ENCODE assay signal across 18 cellular contexts in the genomic region with DNA sequence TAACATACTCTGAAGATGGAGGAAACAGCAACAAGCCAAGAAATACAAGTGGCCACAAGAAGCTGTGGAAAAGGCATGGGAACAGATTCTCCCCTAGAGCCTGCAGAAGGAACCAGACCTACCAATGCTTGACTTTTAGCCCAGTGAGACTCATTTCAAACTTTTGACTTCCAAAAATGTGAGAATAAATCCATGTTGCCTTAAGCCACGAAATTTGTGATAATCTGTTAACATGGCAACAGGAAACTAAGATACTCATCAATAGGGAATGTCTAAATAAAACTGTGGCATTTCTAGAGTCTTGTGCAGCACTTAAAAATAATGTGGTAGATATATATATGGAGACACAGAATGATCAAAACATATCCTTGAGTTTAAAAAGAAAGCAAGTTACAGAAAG.
"Had no signal": no experiment of that assay in that cellular context is flagged by ENCODE, and none has a peak within 500 bp of the region (broad histone marks: within the 10 kb centered on the region; RNA-seq: fewer than 3 reads in every experiment).

No MANE protein-coding gene starts in this region.

- H3K27me3 ChIP-seq: brain microvascular endothelial cell, transverse colon had no signal

- H3K4me3 ChIP-seq: left ventricle myocardium inferior, skin epidermis, transverse colon had no signal

- DNase-seq: activated CD4-positive, alpha-beta T cell treated with anti-CD3 and anti-CD28 coated beads, Interleukin-2, amount 50 U/mL, for 1 hour; activated CD8-positive, alpha-beta memory T cell treated with anti-CD3 and anti-CD28 coated beads for 24 hours; activated naive CD4-positive, alpha-beta T cell; anterior cingulate cortex; brain microvascular endothelial cell; effector memory CD8-positive, alpha-beta T cell; left ventricle myocardium inferior; nucleus accumbens; stimulated activated CD4-positive, alpha-beta T cell treated with anti-CD3 and anti-CD28 coated beads, Interleukin-15, amount 100 ng/mL, for 24 hours; stimulated activated CD4-positive, alpha-beta T cell treated with anti-CD3 and anti-CD28 coated beads, Interleukin-4, amount 100 ng/mL, for 4 hours; stimulated activated CD8-positive, alpha-beta memory T cell treated with anti-CD3 and anti-CD28 coated beads, Interleukin-4, amount 100 ng/mL, for 48 hours; stimulated activated naive CD8-positive, alpha-beta T cell treated with anti-CD3 and anti-CD28 coated beads, Interleukin-15, Interleukin-2, amounts not matched to agents 100 U/mL and 50 U/mL, for 24 hours; transverse colon had no signal

- H3K4me3 Mint-ChIP-seq: dendritic cell treated with granulocyte-macrophage colony-stimulating factor and Interleukin-4, amounts not matched to agents 40 ng/mL and 50 ng/mL, for 4 days; effector memory CD8-positive, alpha-beta T cell; memory B cell; natural killer cell treated with Interleukin-12 subunit alpha and Interleukin-12 subunit beta and Interleukin-15 and Interleukin-18, amount 100 ng/mL, for 72 hours had no signal

- H3K27ac Mint-ChIP-seq: dendritic cell treated with granulocyte-macrophage colony-stimulating factor and Interleukin-4, amounts not matched to agents 40 ng/mL and 50 ng/mL, for 4 days; memory B cell; natural killer cell treated with Interleukin-12 subunit alpha and Interleukin-12 subunit beta and Interleukin-15 and Interleukin-18, amount 100 ng/mL, for 72 hours had no signal

- H3K27ac ChIP-seq: brain microvascular endothelial cell, left ventricle myocardium inferior, skin epidermis had no signal

- H3K36me3 Mint-ChIP-seq: natural killer cell treated with Interleukin-12 subunit alpha and Interleukin-12 subunit beta and Interleukin-15 and Interleukin-18, amount 100 ng/mL, for 72 hours had no signal

- H3K9me3 Mint-ChIP-seq: dendritic cell treated with granulocyte-macrophage colony-stimulating factor and Interleukin-4, amounts not matched to agents 40 ng/mL and 50 ng/mL, for 4 days; effector memory CD8-positive, alpha-beta T cell; memory B cell; natural killer cell treated with Interleukin-12 subunit alpha and Interleukin-12 subunit beta and Interleukin-15 and Interleukin-18, amount 100 ng/mL, for 72 hours had no signal

- H3K9me3 ChIP-seq: transverse colon had no signal

- H3K36me3 ChIP-seq: brain microvascular endothelial cell, left ventricle myocardium inferior, transverse colon had no signal

- ATAC-seq: activated CD4-positive, CD25-positive, alpha-beta regulatory T cell treated with anti-CD3 and anti-CD28 coated beads, Interleukin-2, amount 50 U/mL, for 24 hours; effector memory CD8-positive, alpha-beta T cell; natural killer cell treated with Interleukin-12 subunit alpha and Interleukin-12 subunit beta and Interleukin-15 and Interleukin-18, amount 100 ng/mL, for 72 hours; stimulated activated naive CD8-positive, alpha-beta T cell treated with anti-CD3 and anti-CD28 coated beads, Interleukin-15, Interleukin-2, amounts not matched to agents 100 U/mL and 50 U/mL, for 24 hours had no signal

- H3K27me3 Mint-ChIP-seq: dendritic cell treated with granulocyte-macrophage colony-stimulating factor and Interleukin-4, amounts not matched to agents 40 ng/mL and 50 ng/mL, for 4 days; effector memory CD8-positive, alpha-beta T cell; memory B cell; natural killer cell treated with Interleukin-12 subunit alpha and Interleukin-12 subunit beta and Interleukin-15 and Interleukin-18, amount 100 ng/mL, for 72 hours had no signal
